ENCODE assay signal across 9 cellular contexts in genomic region chr6:24126586-24127192, GRCh38. TPM values are rescaled to one million over a fixed set of nuclear protein-coding genes. Genes with fewer than 3 reads are reported as not detected.
A peak's percentile ranks its signal among the peaks of the same experiment; 100 is the strongest.
DNase-seq lines count a peak whose midpoint lies in the region; ATAC-seq, FAIRE-seq and TF ChIP-seq lines count a peak whose summit lies in the region.
"Had no signal": no experiment of that assay in that cellular context is flagged by ENCODE, and none has a peak within 500 bp of the region (broad histone marks: within the 10 kb centered on the region; RNA-seq: fewer than 3 reads in every experiment).

No MANE protein-coding gene starts in this region.

- H3K4me3 ChIP-seq in BE2C (ENCODE audit: low read depth, low read length) (peak overlapping the region; percentile 80), MG63 (no peak overlapping the region), transverse colon (no peak overlapping the region)

- no peaks in the 10 kb centered on the region for H3K4me1 Mint-ChIP-seq in activated naive CD8-positive, alpha-beta T cell treated with anti-CD3 and anti-CD28 coated beads for 36 hours

- TF ChIP-seq POLR2A in transverse colon (IDR thresholded peaks at IDR 0.05): no peak

- no peak overlapping the region for H3K4me3 Mint-ChIP-seq in activated naive CD8-positive, alpha-beta T cell treated with anti-CD3 and anti-CD28 coated beads for 36 hours

- H3K27ac Mint-ChIP-seq in activated naive CD8-positive, alpha-beta T cell treated with anti-CD3 and anti-CD28 coated beads for 36 hours: no peak overlapping the region

- 0 to 3% methylated on average over 3 to 6 of the region's 6 CpGs for WGBS in transverse colon (ENCODE audit: low coverage in 1 of 2), 2 donors

- H3K9me3 ChIP-seq in BE2C (no peaks in the 10 kb centered on the region), MG63 (no peaks in the 10 kb centered on the region), transverse colon (no peaks in the 10 kb centered on the region)

- DNase-seq in BE2C (peak; percentile 21), MG63 (peak; percentile 16), iPS DF 4.7 (ENCODE audit: extremely low read depth, low spot score) (peak; percentile 60), transverse colon (peak; percentile 21), RCC 7860 (ENCODE audit: low spot score) (no peak)
- DNase-seq in activated naive CD8-positive, alpha-beta T cell treated with anti-CD3 and anti-CD28 coated beads for 36 hours: peak; percentile 7

- no peak for TF ChIP-seq EP300 in transverse colon (IDR thresholded peaks at IDR 0.05; ENCODE audit: low read depth)

- no peaks in the 10 kb centered on the region for H3K36me3 Mint-ChIP-seq in activated naive CD8-positive, alpha-beta T cell treated with anti-CD3 and anti-CD28 coated beads for 36 hours

- H3K9me3 Mint-ChIP-seq in activated naive CD8-positive, alpha-beta T cell treated with anti-CD3 and anti-CD28 coated beads for 36 hours: peaks cover 1% of the 10 kb centered on the region

- no peak for FAIRE-seq in RCC 7860 (lab: Jason Lieb, UNC)

- no peaks in the 10 kb centered on the region for H3K27me3 ChIP-seq in BE2C
- no peaks in the 10 kb centered on the region for H3K27me3 ChIP-seq in MG63
- H3K27me3 ChIP-seq in transverse colon: peaks cover 17% of the 10 kb centered on the region

- no peak for TF ChIP-seq CTCF in BE2C (IDR thresholded peaks at IDR 0.05; ENCODE audit: low read depth, low read length)
- TF ChIP-seq CTCF in transverse colon (IDR thresholded peaks at IDR 0.05): no peak

- H3K36me3 ChIP-seq in BE2C (peaks cover 15% of the 10 kb centered on the region), MG63 (no peaks in the 10 kb centered on the region), transverse colon (no peaks in the 10 kb centered on the region)

- no peak overlapping the region for H3K27ac ChIP-seq in transverse colon

- peak; percentile 50 for ATAC-seq in GM18909 (IDR thresholded peaks at IDR 0.05; ENCODE audit: poor library complexity, unreplicated experiment)
- ATAC-seq in HG02763 (IDR thresholded peaks at IDR 0.05; ENCODE audit: unreplicated experiment): no peak

- H3K27me3 Mint-ChIP-seq in activated naive CD8-positive, alpha-beta T cell treated with anti-CD3 and anti-CD28 coated beads for 36 hours: peaks cover 50% of the 10 kb centered on the region

- in situ Hi-C loops in transverse colon (cut with MboI; ENCODE audit: low pct_ligation_motif_present in 1 of 4, low pct_unique_long_range_greater_than_20kb in 1 of 4, low sequenced_read_pairs in 3 of 4): no loop called here

- peaks cover 11% of the 10 kb centered on the region for H3K4me1 ChIP-seq in BE2C
- H3K4me1 ChIP-seq in transverse colon: peaks cover 0 to 4% (median 2%) of the 10 kb centered on the region in 4 donors

- intact Hi-C loops in transverse colon (cut with DNase I; ENCODE audit: low total_unique reads): no loop called here

RNA-seq across cellular contexts. Expression of gene NRSN1, which starts 0.7 kb away (rescaled TPM):
- 18.7 TPM for polyA plus RNA-seq in BE2C (2012; ENCODE audit: insufficient read depth, insufficient read length, low read depth)
- total RNA-seq in MG63 (2014; rRNA removed; shearing (Covaris generic); ENCODE audit: low replicate concordance): not detected in 2 replicates
- total RNA-seq in activated naive CD8-positive, alpha-beta T cell treated with anti-CD3 and anti-CD28 coated beads for 36 hours: not detected
- under 1 TPM in 2 of 4 donors, not detected in 2; 0.16 to 0.68 TPM for total RNA-seq in transverse colon
- total RNA-seq: aorta had no signal
- polyA plus RNA-seq: aorta had no signal
